ENCODE assay signal across 8 cellular contexts in genomic region chr2:28398101-28398834, GRCh38. TPM values are rescaled to one million over a fixed set of nuclear protein-coding genes. Genes with fewer than 3 reads are reported as not detected.
DNase-seq lines count a peak whose midpoint lies in the region; ATAC-seq and TF ChIP-seq lines count a peak whose summit lies in the region.

No MANE protein-coding gene starts in this region.

- no peaks in the 10 kb centered on the region for H3K9me3 ChIP-seq in gastrocnemius medialis

- no peaks in the 10 kb centered on the region for H3K27me3 Mint-ChIP-seq in activated CD4-positive, alpha-beta memory T cell treated with anti-CD3 and anti-CD28 coated beads, Interleukin-2, amount 10 ng/mL, durations not matched to agents 7 days and 5 days
- H3K27me3 Mint-ChIP-seq in natural killer cell treated with Interleukin-12 subunit alpha and Interleukin-12 subunit beta and Interleukin-15 and Interleukin-18, amount 100 ng/mL, for 72 hours, result no peaks in the 10 kb centered on the region

- CTCF ChIA-PET in activated CD4-positive, alpha-beta memory T cell treated with anti-CD3 and anti-CD28 coated beads, Interleukin-2, amount 10 ng/mL, durations not matched to agents 7 days and 5 days (lab: Charles Lee), result no interaction called here

- TF ChIP-seq CTCF in gastrocnemius medialis (IDR thresholded peaks at IDR 0.05 in 4 of 5, conservative IDR thresholded peaks at IDR 0.05 in 1 of 5), result no peak

- peak; percentile 58 to 73 for TF ChIP-seq POLR2A in gastrocnemius medialis (IDR thresholded peaks at IDR 0.05)

- no peak overlapping the region for H3K27ac Mint-ChIP-seq in activated CD4-positive, alpha-beta memory T cell treated with anti-CD3 and anti-CD28 coated beads, Interleukin-2, amount 10 ng/mL, durations not matched to agents 7 days and 5 days
- H3K27ac Mint-ChIP-seq in natural killer cell treated with Interleukin-12 subunit alpha and Interleukin-12 subunit beta and Interleukin-15 and Interleukin-18, amount 100 ng/mL, for 72 hours, result no peak overlapping the region

- H3K27me3 ChIP-seq in gastrocnemius medialis, result no peaks in the 10 kb centered on the region

- H3K4me1 Mint-ChIP-seq in activated CD4-positive, alpha-beta memory T cell treated with anti-CD3 and anti-CD28 coated beads, Interleukin-2, amount 10 ng/mL, durations not matched to agents 7 days and 5 days, result peaks cover 60% of the 10 kb centered on the region
- peaks cover 41 to 52% of the 10 kb centered on the region in 2 donors for H3K4me1 Mint-ChIP-seq in natural killer cell treated with Interleukin-12 subunit alpha and Interleukin-12 subunit beta and Interleukin-15 and Interleukin-18, amount 100 ng/mL, for 72 hours (ENCODE audit: low read depth in 2 of 2)

- peaks cover 0 to 40% of the 10 kb centered on the region in 2 donors for H3K36me3 ChIP-seq in gastrocnemius medialis

- H3K4me3 Mint-ChIP-seq in activated CD4-positive, alpha-beta memory T cell treated with anti-CD3 and anti-CD28 coated beads, Interleukin-2, amount 10 ng/mL, durations not matched to agents 7 days and 5 days, result peak overlapping the region; percentile 2
- no peak overlapping the region for H3K4me3 Mint-ChIP-seq in natural killer cell treated with Interleukin-12 subunit alpha and Interleukin-12 subunit beta and Interleukin-15 and Interleukin-18, amount 100 ng/mL, for 72 hours

- peak overlapping the region; percentile 98 to 100 (median 99) for H3K27ac ChIP-seq in gastrocnemius medialis

- in situ Hi-C loops in gastrocnemius medialis (cut with MboI; ENCODE audit: low sequenced_read_pairs in 4 of 4), result loop anchor here in 2 of 4 donors (5.0 to 10.0 kb wide), 2 partner anchors 233 to 691 kb away; no protein-coding TSS in a partner anchor

- peak overlapping the region; percentile 76 to 97 (median 88) for H3K4me3 ChIP-seq in gastrocnemius medialis

- intact Hi-C loops in gastrocnemius medialis (cut with DNase I; ENCODE audit: low total_unique reads), result loop anchor here (2.0 to 10.0 kb wide), 7 partner anchors 354 to 717 kb away; partner anchors contain the start of genes BABAM2, CLIP4, MRPL33 and PPP1CB

- ATAC-seq in gastrocnemius medialis (peak; percentile 35 to 45), GM19455 (IDR thresholded peaks at IDR 0.05; ENCODE audit: unreplicated experiment) (no peak), HG02884 (IDR thresholded peaks at IDR 0.05; ENCODE audit: unreplicated experiment) (no peak), HG02571 (IDR thresholded peaks at IDR 0.05; ENCODE audit: unreplicated experiment) (no peak)
- no peak for ATAC-seq in natural killer cell treated with Interleukin-12 subunit alpha and Interleukin-12 subunit beta and Interleukin-15 and Interleukin-18, amount 100 ng/mL, for 72 hours

- DNase-seq in EH (ENCODE audit: low read depth) (peak; percentile 76), fibroblast of the conjunctiva (ENCODE audit: low read depth) (peak; percentile 27), gastrocnemius medialis (peak; percentile 75 to 79)
- DNase-seq in activated CD4-positive, alpha-beta memory T cell treated with anti-CD3 and anti-CD28 coated beads, Interleukin-2, amount 10 ng/mL, durations not matched to agents 7 days and 5 days, result no peak
- DNase-seq in natural killer cell treated with Interleukin-12 subunit alpha and Interleukin-12 subunit beta and Interleukin-15 and Interleukin-18, amount 100 ng/mL, for 72 hours (ENCODE audit: low spot score), result no peak

- no peaks in the 10 kb centered on the region for H3K9me3 Mint-ChIP-seq in activated CD4-positive, alpha-beta memory T cell treated with anti-CD3 and anti-CD28 coated beads, Interleukin-2, amount 10 ng/mL, durations not matched to agents 7 days and 5 days
- no peaks in the 10 kb centered on the region for H3K9me3 Mint-ChIP-seq in natural killer cell treated with Interleukin-12 subunit alpha and Interleukin-12 subunit beta and Interleukin-15 and Interleukin-18, amount 100 ng/mL, for 72 hours

- POLR2A ChIA-PET in activated CD4-positive, alpha-beta memory T cell treated with anti-CD3 and anti-CD28 coated beads, Interleukin-2, amount 10 ng/mL, durations not matched to agents 7 days and 5 days (lab: Charles Lee), result no interaction called here

- H3K4me1 ChIP-seq in gastrocnemius medialis, result peaks cover 59% of the 10 kb centered on the region in 2 donors

- peaks cover 33% of the 10 kb centered on the region for H3K36me3 Mint-ChIP-seq in activated CD4-positive, alpha-beta memory T cell treated with anti-CD3 and anti-CD28 coated beads, Interleukin-2, amount 10 ng/mL, durations not matched to agents 7 days and 5 days (ENCODE audit: low read depth)
- H3K36me3 Mint-ChIP-seq in natural killer cell treated with Interleukin-12 subunit alpha and Interleukin-12 subunit beta and Interleukin-15 and Interleukin-18, amount 100 ng/mL, for 72 hours, result peaks cover 6% of the 10 kb centered on the region

RNA-seq across cellular contexts. Expression of gene FOSL2, which starts 5.6 kb away (rescaled TPM):
- total RNA-seq in activated CD4-positive, alpha-beta memory T cell treated with anti-CD3 and anti-CD28 coated beads, Interleukin-2, amount 10 ng/mL, durations not matched to agents 7 days and 5 days, result 100 to 1,000 TPM in 1 of 2 experiments, 10 to 100 TPM in 1; 96.4 to 100 TPM
- total RNA-seq in gastrocnemius medialis, result 100 to 1,000 TPM; 193 to 214 (median 210) TPM
- total RNA-seq in natural killer cell treated with Interleukin-12 subunit alpha and Interleukin-12 subunit beta and Interleukin-15 and Interleukin-18, amount 100 ng/mL, for 72 hours, result 10 to 100 TPM; 44.5 to 52.5 TPM

Comparison
In these comparisons a context has a peak if more than half of its experiments do, and no peak if none do; other contexts are left out.
1. DNase-seq: peak in EH (single experiment), fibroblast of the conjunctiva (single experiment) and gastrocnemius medialis (2 of 2); none in activated CD4-positive, alpha-beta memory T cell treated with anti-CD3 and anti-CD28 coated beads, Interleukin-2, amount 10 ng/mL, durations not matched to agents 7 days and 5 days (single experiment) and natural killer cell treated with Interleukin-12 subunit alpha and Interleukin-12 subunit beta and Interleukin-15 and Interleukin-18, amount 100 ng/mL, for 72 hours (single experiment).
2. ATAC-seq: peak in gastrocnemius medialis (2 of 2); none in GM19455 (single experiment), natural killer cell treated with Interleukin-12 subunit alpha and Interleukin-12 subunit beta and Interleukin-15 and Interleukin-18, amount 100 ng/mL, for 72 hours (0 of 2), HG02884 (single experiment) and HG02571 (single experiment).